Comparison of ENCODE assay signal across 18 cellular contexts in genomic region chr2:220296174-220296573, GRCh38.
DNase-seq lines count a peak whose midpoint lies in the region; ATAC-seq, FAIRE-seq and TF ChIP-seq lines count a peak whose summit lies in the region.
"Had no signal": no experiment of that assay in that cellular context is flagged by ENCODE, and none has a peak within 500 bp of the region (broad histone marks: within the 10 kb centered on the region; RNA-seq: fewer than 3 reads in every experiment).

No MANE protein-coding gene starts in this region.

- TF ChIP-seq CTCF in K562 (IDR thresholded peaks at IDR 0.05 in 2 of 3, conservative IDR thresholded peaks at IDR 0.05 in 1 of 3; ENCODE audit: insufficient read depth in 2 of 3, low read depth in 1 of 3, low read length in 3 of 3) = no peak
- no peak for TF ChIP-seq CTCF in psoas muscle (IDR thresholded peaks at IDR 0.05)
- TF ChIP-seq CTCF in suprapubic skin (IDR thresholded peaks at IDR 0.05) = no peak

- no peaks in the 10 kb centered on the region for H3K36me3 Mint-ChIP-seq in activated CD8-positive, alpha-beta T cell treated with anti-CD3 and anti-CD28 coated beads, Interleukin-2, amount 10 ng/mL, durations not matched to agents 7 days and 5 days (ENCODE audit: low read depth)
- H3K36me3 Mint-ChIP-seq: naive B cell had no signal

- H3K27me3 ChIP-seq in K562 (ENCODE audit: control insufficient read depth in 2 of 2, insufficient read depth in 2 of 2, low read length in 2 of 2) (no peaks in the 10 kb centered on the region), neuronal stem cell (ENCODE audit: control insufficient read depth in 3 of 3, insufficient read depth in 3 of 3, low read depth in 1 of 3, low read length in 3 of 3) (no peaks in the 10 kb centered on the region), psoas muscle (ENCODE audit: insufficient read depth in 3 of 3, low read length in 2 of 3) (no peaks in the 10 kb centered on the region), suprapubic skin (no peaks in the 10 kb centered on the region)
- H3K27me3 ChIP-seq: esophagus squamous epithelium, left lung, MG63 had no signal

- H3K36me3 ChIP-seq in K562 (ENCODE audit: control insufficient read depth, insufficient read depth, low read length) = no peaks in the 10 kb centered on the region
- no peaks in the 10 kb centered on the region for H3K36me3 ChIP-seq in neuronal stem cell (replicated peaks in 1 of 2; ENCODE audit: control insufficient read depth in 2 of 2, insufficient read depth in 2 of 2, low read length in 2 of 2)
- H3K36me3 ChIP-seq in psoas muscle (ENCODE audit: insufficient read depth in 1 of 2, low read depth in 1 of 2) = no peaks in the 10 kb centered on the region
- no peaks in the 10 kb centered on the region for H3K36me3 ChIP-seq in suprapubic skin
- H3K36me3 ChIP-seq: esophagus squamous epithelium, left lung, MG63 had no signal

- H3K9me3 ChIP-seq in K562 (replicated peaks; ENCODE audit: control insufficient read depth, insufficient read depth, low read depth, low read length) = 0 out of 2 replicates have a peak, but pooled peaks cover 2% of the 10 kb centered on the region
- no peaks in the 10 kb centered on the region for H3K9me3 ChIP-seq in neuronal stem cell (replicated peaks in 1 of 2; ENCODE audit: control insufficient read depth in 2 of 2, insufficient read depth in 1 of 2, low read depth in 1 of 2, low read length in 2 of 2)
- no peaks in the 10 kb centered on the region for H3K9me3 ChIP-seq in psoas muscle
- H3K9me3 ChIP-seq in suprapubic skin = no peaks in the 10 kb centered on the region
- H3K9me3 ChIP-seq: MG63 had no signal

- no peak overlapping the region for H3K23ac ChIP-seq in neuronal stem cell (ENCODE audit: low read depth, low read length, poor library complexity)

- no peak for TF ChIP-seq RAD21 in K562 (CRISPR knock-in tag; conservative IDR thresholded peaks at IDR 0.05 in 1 of 2, IDR thresholded peaks at IDR 0.05 in 1 of 2)

- H3K9me1 ChIP-seq in K562 (ENCODE audit: control insufficient read depth, insufficient read depth, low read length) = no peaks in the 10 kb centered on the region

- H3K27me3 Mint-ChIP-seq in activated CD8-positive, alpha-beta T cell treated with anti-CD3 and anti-CD28 coated beads, Interleukin-2, amount 10 ng/mL, durations not matched to agents 7 days and 5 days (ENCODE audit: low read depth) = no peaks in the 10 kb centered on the region
- H3K27me3 Mint-ChIP-seq: activated CD4-positive, alpha-beta memory T cell treated with anti-CD3 and anti-CD28 coated beads, Interleukin-2, amount 10 ng/mL, durations not matched to agents 7 days and 5 days had no signal

- no peaks in the 10 kb centered on the region for H3K4me1 Mint-ChIP-seq in activated CD8-positive, alpha-beta T cell treated with anti-CD3 and anti-CD28 coated beads, Interleukin-2, amount 10 ng/mL, durations not matched to agents 7 days and 5 days (ENCODE audit: low read depth)
- H3K4me1 Mint-ChIP-seq: activated CD4-positive, alpha-beta memory T cell treated with anti-CD3 and anti-CD28 coated beads, Interleukin-2, amount 10 ng/mL, durations not matched to agents 7 days and 5 days; naive B cell had no signal

- H2AFZ ChIP-seq in K562 (ENCODE audit: low read depth, low read length) (no peak overlapping the region), neuronal stem cell (ENCODE audit: low read length) (no peak overlapping the region)

- no peak overlapping the region for H3K27ac ChIP-seq in K562 (ENCODE audit: extremely low read depth, low read depth, low read length)
- no peak overlapping the region for H3K27ac ChIP-seq in neuronal stem cell (replicated peaks; ENCODE audit: low read length)
- no peak overlapping the region for H3K27ac ChIP-seq in psoas muscle
- H3K27ac ChIP-seq in suprapubic skin = no peak overlapping the region
- H3K27ac ChIP-seq: esophagus squamous epithelium, left lung had no signal

- no peak overlapping the region for H3K14ac ChIP-seq in neuronal stem cell (ENCODE audit: low read length)

- POLR2A ChIA-PET in HEK293T (lab: Yijun Ruan, JAX) (no interaction called here), K562 (lab: Yijun Ruan, JAX) (interaction anchor here (0.7 kb wide), 1 partner anchor 15 kb away, joined by 5 read pairs; no protein-coding TSS in a partner anchor)
- POLR2A ChIA-PET in activated CD8-positive, alpha-beta T cell treated with anti-CD3 and anti-CD28 coated beads, Interleukin-2, amount 10 ng/mL, durations not matched to agents 7 days and 5 days (lab: Charles Lee) = no interaction called here

- H3K4me1 ChIP-seq in K562 (replicated peaks in 1 of 2; ENCODE audit: control insufficient read depth in 2 of 2, insufficient read depth in 2 of 2, low read length in 2 of 2) (no peaks in the 10 kb centered on the region), neuronal stem cell (ENCODE audit: control insufficient read depth in 2 of 2, insufficient read depth in 1 of 2, low read depth in 1 of 2, low read length in 2 of 2) (peaks cover 0 to 3% of the 10 kb centered on the region in 2 donors), psoas muscle (no peaks in the 10 kb centered on the region), suprapubic skin (no peaks in the 10 kb centered on the region)
- H3K4me1 ChIP-seq: esophagus squamous epithelium, left lung had no signal

- no peaks in the 10 kb centered on the region for H3K9me3 Mint-ChIP-seq in activated CD8-positive, alpha-beta T cell treated with anti-CD3 and anti-CD28 coated beads, Interleukin-2, amount 10 ng/mL, durations not matched to agents 7 days and 5 days (ENCODE audit: insufficient read depth)
- H3K9me3 Mint-ChIP-seq: activated CD4-positive, alpha-beta memory T cell treated with anti-CD3 and anti-CD28 coated beads, Interleukin-2, amount 10 ng/mL, durations not matched to agents 7 days and 5 days; activated T-helper 2 cell treated with anti-CD3 and anti-CD28 coated beads, Interferon-gamma antibody, Interleukin-2, Interleukin-4, amounts not matched to agents 10 μg/mL and 5 μg/mL and 100 μg/mL, durations not matched to agents 14 hours and 24 hours and 36 hours had no signal

- no peak overlapping the region for H2BK120ac ChIP-seq in neuronal stem cell (ENCODE audit: low read depth, low read length)

- no peaks in the 10 kb centered on the region for H3K79me1 ChIP-seq in neuronal stem cell (ENCODE audit: low read depth, low read length)

- no peak overlapping the region for H4K8ac ChIP-seq in neuronal stem cell (ENCODE audit: low read depth, low read length)

- no peak overlapping the region for H2BK5ac ChIP-seq in neuronal stem cell (ENCODE audit: low read length)

- no peak overlapping the region for H2AK5ac ChIP-seq in neuronal stem cell (ENCODE audit: low read depth, low read length)

- peak; percentile 3 for DNase-seq in NCI-H146 (lab: John Stamatoyannopoulos, UW)
- DNase-seq in NCI-H146 treated with DMSO at 0.1 percent for 48 hours (lab: John Stamatoyannopoulos, UW; ENCODE audit: unreplicated experiment) = no peak
- peak; percentile 10 for DNase-seq in HEK293T (ENCODE audit: extremely low spot score)
- DNase-seq in K562 (ENCODE audit: extremely low read depth in 1 of 4, low spot score in 3 of 4) = no peak
- DNase-seq in neuronal stem cell (ENCODE audit: low spot score) = peak; percentile 4
- no peak for DNase-seq in psoas muscle
- DNase-seq in activated CD8-positive, alpha-beta T cell treated with anti-CD3 and anti-CD28 coated beads, Interleukin-2, amount 10 ng/mL, durations not matched to agents 7 days and 5 days = no peak
- no peak for DNase-seq in suprapubic skin (ENCODE audit: low spot score in 2 of 2)
- DNase-seq: ACHN; activated CD4-positive, alpha-beta memory T cell treated with anti-CD3 and anti-CD28 coated beads, Interleukin-2, amount 10 ng/mL, durations not matched to agents 7 days and 5 days; esophagus squamous epithelium; hypothalamus; left lung; MG63; naive B cell; SHP77 treated with DMSO at 0.1 percent for 48 hours had no signal

- no peaks in the 10 kb centered on the region for H3K79me2 ChIP-seq in K562 (ENCODE audit: control insufficient read depth, insufficient read depth, low read length)

- no peak for FAIRE-seq in K562 (lab: Jason Lieb, UNC)

- no peak overlapping the region for H3K27ac Mint-ChIP-seq in activated CD8-positive, alpha-beta T cell treated with anti-CD3 and anti-CD28 coated beads, Interleukin-2, amount 10 ng/mL, durations not matched to agents 7 days and 5 days
- H3K27ac Mint-ChIP-seq: activated CD4-positive, alpha-beta memory T cell treated with anti-CD3 and anti-CD28 coated beads, Interleukin-2, amount 10 ng/mL, durations not matched to agents 7 days and 5 days; activated T-helper 2 cell treated with anti-CD3 and anti-CD28 coated beads, Interferon-gamma antibody, Interleukin-2, Interleukin-4, amounts not matched to agents 10 μg/mL and 5 μg/mL and 100 μg/mL, durations not matched to agents 14 hours and 24 hours and 36 hours; naive B cell; stimulated activated naive CD8-positive, alpha-beta T cell treated with anti-CD3 and anti-CD28 coated beads, Interleukin-15, Interleukin-2, amounts not matched to agents 100 ng/mL and 50 ng/mL, for 24 hours had no signal

- CTCF ChIA-PET in HEK293T (lab: Yijun Ruan, JAX) (no interaction called here), K562 (lab: Yijun Ruan, JAX; ENCODE audit: low intra/inter-chr PET ratio) (no interaction called here)
- CTCF ChIA-PET in activated CD8-positive, alpha-beta T cell treated with anti-CD3 and anti-CD28 coated beads, Interleukin-2, amount 10 ng/mL, durations not matched to agents 7 days and 5 days (lab: Charles Lee) = no interaction called here

- WGBS in K562 (ENCODE audit: insufficient coverage, low coverage, missing lambda C conversion rate) = 0% methylated on average over 2 of the region's 2 CpGs
- no CpG with 5 or more reads among the region's 2 CpGs for WGBS in neuronal stem cell (ENCODE audit: extremely low coverage in 2 of 2, insufficient read length in 2 of 2, insufficient replicate concordance in 1 of 2), 2 donors
- WGBS in psoas muscle, 3 donors = 16 to 22% (median 19%) methylated on average over 2 of the region's 2 CpGs
- 41% methylated on average over 2 of the region's 2 CpGs for WGBS in suprapubic skin

- H3K4me2 ChIP-seq in K562 (ENCODE audit: insufficient read depth, low read length) = no peak overlapping the region
- no peak overlapping the region for H3K4me2 ChIP-seq in neuronal stem cell (ENCODE audit: insufficient read depth, low read length, poor library complexity, severe bottlenecking)

- TF ChIP-seq POLR2A in K562 (conservative IDR thresholded peaks at IDR 0.05) = no peak
- TF ChIP-seq POLR2A in suprapubic skin (IDR thresholded peaks at IDR 0.05) = no peak

- no peak overlapping the region for H3K4ac ChIP-seq in neuronal stem cell (ENCODE audit: low read length)

- H3K4me3 ChIP-seq in K562 (no peak overlapping the region), neuronal stem cell (ENCODE audit: low read length in 2 of 2) (no peak overlapping the region), psoas muscle (no peak overlapping the region), suprapubic skin (no peak overlapping the region)
- H3K4me3 ChIP-seq: esophagus squamous epithelium, left lung, MG63 had no signal

- H2BK12ac ChIP-seq in neuronal stem cell (ENCODE audit: low read length) = no peak overlapping the region

- intact Hi-C loops in K562 (cut with micrococcal nuclease) = no loop called here
- intact Hi-C loops in psoas muscle (cut with DNase I) = no loop called here

- no peak overlapping the region for H3K9ac ChIP-seq in K562 (ENCODE audit: insufficient read depth in 1 of 2, low read depth in 2 of 2, low read length in 2 of 2)
- H3K9ac ChIP-seq in neuronal stem cell (ENCODE audit: low read depth, low read length, poor library complexity) = no peak overlapping the region

- no peak overlapping the region for H3K4me3 Mint-ChIP-seq in activated CD8-positive, alpha-beta T cell treated with anti-CD3 and anti-CD28 coated beads, Interleukin-2, amount 10 ng/mL, durations not matched to agents 7 days and 5 days
- H3K4me3 Mint-ChIP-seq: activated CD4-positive, alpha-beta memory T cell treated with anti-CD3 and anti-CD28 coated beads, Interleukin-2, amount 10 ng/mL, durations not matched to agents 7 days and 5 days; naive B cell; stimulated activated naive CD8-positive, alpha-beta T cell treated with anti-CD3 and anti-CD28 coated beads, Interleukin-15, Interleukin-2, amounts not matched to agents 100 ng/mL and 50 ng/mL, for 24 hours had no signal

- H4K20me1 ChIP-seq in K562 (replicated peaks; ENCODE audit: control insufficient read depth, insufficient read depth, low read length) = no peaks in the 10 kb centered on the region

- no peak for TF ChIP-seq EP300 in K562 (IDR thresholded peaks at IDR 0.05; ENCODE audit: low read length)
- no peak for TF ChIP-seq EP300 in suprapubic skin (IDR thresholded peaks at IDR 0.05)

- ATAC-seq in K562 (no peak), psoas muscle (no peak)
- no peak for ATAC-seq in activated CD8-positive, alpha-beta T cell treated with anti-CD3 and anti-CD28 coated beads, Interleukin-2, amount 10 ng/mL, durations not matched to agents 7 days and 5 days
- ATAC-seq: left lung had no signal

- no peak overlapping the region for H3K18ac ChIP-seq in neuronal stem cell (ENCODE audit: low read length)

- in situ Hi-C loops in K562 (cut with MboI) = no loop called here

- H4K91ac ChIP-seq in neuronal stem cell (ENCODE audit: low read depth, low read length, poor library complexity) = no peak overlapping the region

- no peak overlapping the region for H2BK15ac ChIP-seq in neuronal stem cell (ENCODE audit: low read length)

- BruUV-seq in K562 (replicated peaks; lab: Mats Ljungman, UMichigan) = no TSS peak

Comparison
In these comparisons a context has a peak if more than half of its experiments do, and no peak if none do; other contexts are left out.
1. DNase-seq: peak in NCI-H146 (single experiment), HEK293T (single experiment) and neuronal stem cell (single experiment); none in NCI-H146 treated with DMSO at 0.1 percent for 48 hours (single experiment), K562 (0 of 4), psoas muscle (0 of 2), activated CD8-positive, alpha-beta T cell treated with anti-CD3 and anti-CD28 coated beads, Interleukin-2, amount 10 ng/mL, durations not matched to agents 7 days and 5 days (single experiment) and suprapubic skin (0 of 2).